ENCODE assay signal across 12 cellular contexts in genomic region chr3:14453368-14453710, GRCh38. TPM values are rescaled to one million over a fixed set of nuclear protein-coding genes. Genes with fewer than 3 reads are reported as not detected.
DNase-seq lines count a peak whose midpoint lies in the region; ATAC-seq and TF ChIP-seq lines count a peak whose summit lies in the region.
"Had no signal": no experiment of that assay in that cellular context is flagged by ENCODE, and none has a peak within 500 bp of the region (broad histone marks: within the 10 kb centered on the region; RNA-seq: fewer than 3 reads in every experiment).

No MANE protein-coding gene starts in this region.

- H3K4me1 Mint-ChIP-seq in T-helper 1 cell treated with Interleukin-12 subunit alpha and Interleukin-12 subunit beta and Interleukin-4 antibody, amounts not matched to agents 30 μg/mL and 1 μg/mL, for 36 hours (ENCODE audit: low read depth): no peaks in the 10 kb centered on the region
- peaks cover 50% of the 10 kb centered on the region for H3K4me1 Mint-ChIP-seq in chondrocyte (ENCODE audit: low read depth)
- H3K4me1 Mint-ChIP-seq in naive thymus-derived CD4-positive, alpha-beta T cell: peaks cover 0 to 6% (median 0%) of the 10 kb centered on the region in 7 donors

- CTCF ChIA-PET in naive thymus-derived CD4-positive, alpha-beta T cell (lab: Charles Lee): no interaction called here

- no peaks in the 10 kb centered on the region for H3K27me3 Mint-ChIP-seq in T-helper 1 cell treated with Interleukin-12 subunit alpha and Interleukin-12 subunit beta and Interleukin-4 antibody, amounts not matched to agents 30 μg/mL and 1 μg/mL, for 36 hours (ENCODE audit: low read depth)
- H3K27me3 Mint-ChIP-seq in chondrocyte (ENCODE audit: low read depth): no peaks in the 10 kb centered on the region
- H3K27me3 Mint-ChIP-seq in naive thymus-derived CD4-positive, alpha-beta T cell: no peaks in the 10 kb centered on the region
- H3K27me3 Mint-ChIP-seq: activated naive CD8-positive, alpha-beta T cell treated with anti-CD3 and anti-CD28 coated beads, Interleukin-2, amount 50 U/mL, for 24 hours had no signal

- H3K27ac ChIP-seq in naive thymus-derived CD4-positive, alpha-beta T cell (ENCODE audit: low read depth, low read length): no peak overlapping the region
- peak overlapping the region; percentile 72 to 92 (median 88) for H3K27ac ChIP-seq in thyroid gland
- H3K27ac ChIP-seq in aorta (ENCODE audit: low read depth in 1 of 2, low read length in 2 of 2): peak overlapping the region in 1 of 2 donors; percentile 59
- H3K27ac ChIP-seq: HL-60 had no signal

- H3K4me3 Mint-ChIP-seq in T-helper 1 cell treated with Interleukin-12 subunit alpha and Interleukin-12 subunit beta and Interleukin-4 antibody, amounts not matched to agents 30 μg/mL and 1 μg/mL, for 36 hours: no peak overlapping the region
- no peak overlapping the region for H3K4me3 Mint-ChIP-seq in chondrocyte (ENCODE audit: unreplicated experiment)
- no peak overlapping the region for H3K4me3 Mint-ChIP-seq in naive thymus-derived CD4-positive, alpha-beta T cell
- H3K4me3 Mint-ChIP-seq: activated naive CD8-positive, alpha-beta T cell treated with anti-CD3 and anti-CD28 coated beads, Interleukin-2, amount 50 U/mL, for 24 hours had no signal

- peak overlapping the region; percentile 20 for H3K27ac Mint-ChIP-seq in T-helper 1 cell treated with Interleukin-12 subunit alpha and Interleukin-12 subunit beta and Interleukin-4 antibody, amounts not matched to agents 30 μg/mL and 1 μg/mL, for 36 hours
- H3K27ac Mint-ChIP-seq in chondrocyte (ENCODE audit: unreplicated experiment): peak overlapping the region; percentile 95
- H3K27ac Mint-ChIP-seq in naive thymus-derived CD4-positive, alpha-beta T cell: peak overlapping the region in 5 of 9 donors; percentile 6 to 55 (median 9)
- H3K27ac Mint-ChIP-seq: activated naive CD8-positive, alpha-beta T cell treated with anti-CD3 and anti-CD28 coated beads, Interleukin-2, amount 50 U/mL, for 24 hours had no signal

- intact Hi-C loops in naive thymus-derived CD4-positive, alpha-beta T cell (cut with micrococcal nuclease): no loop called here
- intact Hi-C loops in thyroid gland (cut with DNase I): no loop called here
- intact Hi-C loops in aorta (cut with DNase I): loop anchor here (2.0 to 10.0 kb wide), 3 partner anchors 19 to 559 kb away; partner anchors contain the start of gene SLC6A6 (in 2 of the 2)

- DNase-seq in T-helper 1 cell: no peak
- DNase-seq in chondrocyte (ENCODE audit: low spot score): no peak
- DNase-seq in naive thymus-derived CD4-positive, alpha-beta T cell: no peak
- DNase-seq in thyroid gland: no peak
- no peak for DNase-seq in central memory CD4-positive, alpha-beta T cell
- DNase-seq in aorta: no peak
- DNase-seq: 8988T; activated naive CD8-positive, alpha-beta T cell treated with anti-CD3 and anti-CD28 coated beads, Interleukin-2, amount 50 U/mL, for 24 hours; NCI-H524 treated with DMSO at 0.1 percent for 48 hours had no signal

- no peaks in the 10 kb centered on the region for H3K9me3 Mint-ChIP-seq in T-helper 1 cell treated with Interleukin-12 subunit alpha and Interleukin-12 subunit beta and Interleukin-4 antibody, amounts not matched to agents 30 μg/mL and 1 μg/mL, for 36 hours
- peaks cover 2% of the 10 kb centered on the region for H3K9me3 Mint-ChIP-seq in chondrocyte (ENCODE audit: low read depth)
- no peaks in the 10 kb centered on the region for H3K9me3 Mint-ChIP-seq in naive thymus-derived CD4-positive, alpha-beta T cell
- H3K9me3 Mint-ChIP-seq: activated naive CD8-positive, alpha-beta T cell treated with anti-CD3 and anti-CD28 coated beads, Interleukin-2, amount 50 U/mL, for 24 hours had no signal

- H3K4me3 ChIP-seq in naive thymus-derived CD4-positive, alpha-beta T cell (ENCODE audit: low read length): no peak overlapping the region
- H3K4me3 ChIP-seq in thyroid gland (replicated peaks in 1 of 3): no peak overlapping the region
- no peak overlapping the region for H3K4me3 ChIP-seq in aorta (ENCODE audit: low read length in 2 of 2)

- WGBS in thyroid gland, 2 donors: 25 to 60% methylated on average over 1 of the region's 1 CpG
- 0 to 7% methylated on average over 1 of the region's 1 CpG for WGBS in aorta, 2 donors

- no peaks in the 10 kb centered on the region for H3K27me3 ChIP-seq in naive thymus-derived CD4-positive, alpha-beta T cell (ENCODE audit: control insufficient read depth in 2 of 2, insufficient read depth in 2 of 2, low read length in 2 of 2)
- H3K27me3 ChIP-seq in thyroid gland: no peaks in the 10 kb centered on the region
- no peaks in the 10 kb centered on the region for H3K27me3 ChIP-seq in aorta (ENCODE audit: control insufficient read depth in 1 of 2, insufficient read depth in 2 of 2, low read length in 1 of 2)

- no peaks in the 10 kb centered on the region for H3K9me3 ChIP-seq in naive thymus-derived CD4-positive, alpha-beta T cell (ENCODE audit: control insufficient read depth in 2 of 3, low read length in 3 of 3)
- H3K9me3 ChIP-seq in thyroid gland: no peaks in the 10 kb centered on the region
- no peaks in the 10 kb centered on the region for H3K9me3 ChIP-seq in aorta (ENCODE audit: control insufficient read depth, low read length)

- TF ChIP-seq POLR2A in thyroid gland (IDR thresholded peaks at IDR 0.05): no peak

- H3K36me3 Mint-ChIP-seq in T-helper 1 cell treated with Interleukin-12 subunit alpha and Interleukin-12 subunit beta and Interleukin-4 antibody, amounts not matched to agents 30 μg/mL and 1 μg/mL, for 36 hours (ENCODE audit: low read depth): peaks cover 17% of the 10 kb centered on the region
- H3K36me3 Mint-ChIP-seq in chondrocyte (ENCODE audit: low read depth): peaks cover 24% of the 10 kb centered on the region
- H3K36me3 Mint-ChIP-seq in naive thymus-derived CD4-positive, alpha-beta T cell: peaks cover 7 to 24% (median 12%) of the 10 kb centered on the region in 5 donors

- H3K36me3 ChIP-seq in naive thymus-derived CD4-positive, alpha-beta T cell (ENCODE audit: control insufficient read depth in 2 of 3, insufficient read depth in 3 of 3, low read length in 3 of 3): peaks cover 0 to 66% (median 3%) of the 10 kb centered on the region in 3 experiments
- H3K36me3 ChIP-seq in thyroid gland: peaks cover 0 to 2% of the 10 kb centered on the region in 2 donors
- no peaks in the 10 kb centered on the region for H3K36me3 ChIP-seq in aorta (ENCODE audit: control insufficient read depth in 1 of 2, insufficient read depth in 2 of 2, low read length in 1 of 2)

- POLR2A ChIA-PET in naive thymus-derived CD4-positive, alpha-beta T cell (lab: Charles Lee): no interaction called here

- TF ChIP-seq CTCF in chondrocyte (IDR thresholded peaks at IDR 0.05): peak; percentile 0
- TF ChIP-seq CTCF in thyroid gland (IDR thresholded peaks at IDR 0.05): no peak

- no peak for ATAC-seq in naive thymus-derived CD4-positive, alpha-beta T cell
- ATAC-seq in HG02840 (IDR thresholded peaks at IDR 0.05; ENCODE audit: low FRiP score, unreplicated experiment) (no peak), aorta (ENCODE audit: low FRiP score) (no peak)
- ATAC-seq: activated naive CD8-positive, alpha-beta T cell treated with anti-CD3 and anti-CD28 coated beads, Interleukin-2, amount 50 U/mL, for 24 hours had no signal

- H3K4me1 ChIP-seq in naive thymus-derived CD4-positive, alpha-beta T cell (ENCODE audit: control insufficient read depth in 2 of 2, insufficient read depth in 2 of 2, low read length in 2 of 2): no peaks in the 10 kb centered on the region
- H3K4me1 ChIP-seq in thyroid gland (peaks cover 45 to 68% of the 10 kb centered on the region in 2 donors), aorta (ENCODE audit: control insufficient read depth in 1 of 2, insufficient read depth in 2 of 2, low read length in 2 of 2) (no peaks in the 10 kb centered on the region)

RNA-seq across cellular contexts. Expression of gene SLC6A6, which starts 50.9 kb away (rescaled TPM):
- total RNA-seq in chondrocyte (46.0 to 63.9 TPM (median 48.0 TPM) in 3 replicates), thyroid gland (10 to 100 TPM; 42.7 to 98.0 (median 72.5) TPM), aorta (10 to 100 TPM; 36.5 to 62.2 TPM)
- 10 to 100 TPM; 34.5 to 87.5 (median 35.6) TPM for total RNA-seq in naive thymus-derived CD4-positive, alpha-beta T cell
- polyA plus RNA-seq in naive thymus-derived CD4-positive, alpha-beta T cell: 1 to 10 TPM; 3.0 to 3.2 TPM
- polyA plus RNA-seq in aorta: 1 to 10 TPM; 5.3 to 6.1 TPM

Comparison
In these comparisons a context has a peak if more than half of its experiments do, and no peak if none do; other contexts are left out.
1. H3K27ac Mint-ChIP-seq: peak in every context shown above with its lines; median percentile 95 in chondrocyte; 20 in T-helper 1 cell treated with Interleukin-12 subunit alpha and Interleukin-12 subunit beta and Interleukin-4 antibody, amounts not matched to agents 30 μg/mL and 1 μg/mL, for 36 hours; 9 in naive thymus-derived CD4-positive, alpha-beta T cell.
2. intact Hi-C loops: an anchor here in aorta (2.0 to 10.0 kb wide); none called in naive thymus-derived CD4-positive, alpha-beta T cell and thyroid gland.